14 cellular contexts compared by ENCODE assay signal in genomic region chr9:130143279-130143893, GRCh38. TPM values are rescaled to one million over a fixed set of nuclear protein-coding genes. Genes with fewer than 3 reads are reported as not detected.
DNase-seq lines count a peak whose midpoint lies in the region; ATAC-seq and TF ChIP-seq lines count a peak whose summit lies in the region.
"Had no signal": no experiment of that assay in that cellular context is flagged by ENCODE, and none has a peak within 500 bp of the region (broad histone marks: within the 10 kb centered on the region; RNA-seq: fewer than 3 reads in every experiment).

No MANE protein-coding gene starts in this region.

- H3K9me3 Mint-ChIP-seq in mesothelial cell of epicardium: no peaks in the 10 kb centered on the region
- no peaks in the 10 kb centered on the region for H3K9me3 Mint-ChIP-seq in stimulated activated naive B cell treated with anti-CD40 and anti-IgM and Interleukin-4, amounts not matched to agents 10 μg/mL and 1 μg/mL and 100 μg/mL, for 72 hours
- H3K9me3 Mint-ChIP-seq: activated CD4-positive, alpha-beta memory T cell treated with anti-CD3 and anti-CD28 coated beads for 36 hours; effector memory CD8-positive, alpha-beta T cell; memory B cell had no signal

- H3K27ac Mint-ChIP-seq in T-helper 17 cell (peak overlapping the region; percentile 59), mesothelial cell of epicardium (peak overlapping the region; percentile 77)
- peak overlapping the region; percentile 14 for H3K27ac Mint-ChIP-seq in stimulated activated naive B cell treated with anti-CD40 and anti-IgM and Interleukin-4, amounts not matched to agents 10 μg/mL and 1 μg/mL and 100 μg/mL, for 72 hours
- H3K27ac Mint-ChIP-seq: activated CD4-positive, alpha-beta memory T cell treated with anti-CD3 and anti-CD28 coated beads for 36 hours; memory B cell had no signal

- intact Hi-C loops in esophagus squamous epithelium (cut with DNase I): no loop called here

- DNase-seq in H7 (peak; percentile 26), T-helper 17 cell (no peak), mesothelial cell of epicardium (ENCODE audit: low spot score in 2 of 2, unreplicated experiment in 2 of 2) (no peak), NCI-H2029 (lab: John Stamatoyannopoulos, UW) (no peak), esophagus squamous epithelium (lab: John Stamatoyannopoulos, UW) (no peak)
- no peak for DNase-seq in stimulated activated naive B cell treated with anti-CD40 and anti-IgM and Interleukin-4, amounts not matched to agents 10 μg/mL and 1 μg/mL and 100 μg/mL, for 72 hours
- DNase-seq: activated CD4-positive, alpha-beta memory T cell treated with anti-CD3 and anti-CD28 coated beads for 36 hours; activated gamma-delta T cell; effector memory CD8-positive, alpha-beta T cell; NCI-H187; NCI-H774 had no signal

- no peak for ATAC-seq in T-helper 17 cell
- no peak for ATAC-seq in stimulated activated naive B cell treated with anti-CD40 and anti-IgM and Interleukin-4, amounts not matched to agents 10 μg/mL and 1 μg/mL and 100 μg/mL, for 72 hours (replicated peaks)
- no peak for ATAC-seq in GM21717 (IDR thresholded peaks at IDR 0.05; ENCODE audit: unreplicated experiment)

- no peak overlapping the region for H3K27ac ChIP-seq in esophagus squamous epithelium

- no peak overlapping the region for H3K4me3 ChIP-seq in H7 (ENCODE audit: insufficient read depth, low read depth, low read length)
- no peak overlapping the region for H3K4me3 ChIP-seq in esophagus squamous epithelium
- H3K4me3 ChIP-seq: HAP-1 had no signal

- H3K9me3 ChIP-seq in T-helper 17 cell (ENCODE audit: control insufficient read depth, low read length, poor library complexity, severe bottlenecking) (peaks cover 3% of the 10 kb centered on the region), esophagus squamous epithelium (no peaks in the 10 kb centered on the region)
- H3K9me3 ChIP-seq: HAP-1 had no signal

- TF ChIP-seq POLR2A in esophagus squamous epithelium (IDR thresholded peaks at IDR 0.05): no peak

- H3K27me3 Mint-ChIP-seq in T-helper 17 cell (peaks cover 34% of the 10 kb centered on the region), mesothelial cell of epicardium (ENCODE audit: low read depth) (no peaks in the 10 kb centered on the region)
- peaks cover 29 to 37% of the 10 kb centered on the region in 2 donors for H3K27me3 Mint-ChIP-seq in stimulated activated naive B cell treated with anti-CD40 and anti-IgM and Interleukin-4, amounts not matched to agents 10 μg/mL and 1 μg/mL and 100 μg/mL, for 72 hours

- TF ChIP-seq CTCF in mesothelial cell of epicardium (IDR thresholded peaks at IDR 0.05; ENCODE audit: unreplicated experiment) (no peak), esophagus squamous epithelium (IDR thresholded peaks at IDR 0.05) (no peak)

- no peaks in the 10 kb centered on the region for H3K27me3 ChIP-seq in H7 (ENCODE audit: control insufficient read depth, insufficient read depth, low read length)
- H3K27me3 ChIP-seq in esophagus squamous epithelium: peaks cover 0 to 38% (median 0%) of the 10 kb centered on the region in 4 donors

- H3K4me1 ChIP-seq in esophagus squamous epithelium: peaks cover 3 to 35% (median 15%) of the 10 kb centered on the region in 3 donors
- H3K4me1 ChIP-seq: HAP-1 had no signal

- H3K36me3 Mint-ChIP-seq in T-helper 17 cell (ENCODE audit: low read depth) (peaks cover 4% of the 10 kb centered on the region), mesothelial cell of epicardium (no peaks in the 10 kb centered on the region)
- peaks cover 5 to 6% of the 10 kb centered on the region in 2 donors for H3K36me3 Mint-ChIP-seq in stimulated activated naive B cell treated with anti-CD40 and anti-IgM and Interleukin-4, amounts not matched to agents 10 μg/mL and 1 μg/mL and 100 μg/mL, for 72 hours
- H3K36me3 Mint-ChIP-seq: activated CD4-positive, alpha-beta memory T cell treated with anti-CD3 and anti-CD28 coated beads for 36 hours; memory B cell had no signal

- no peaks in the 10 kb centered on the region for H3K36me3 ChIP-seq in H7 (replicated peaks; ENCODE audit: control insufficient read depth, insufficient read depth, low read length)
- no peaks in the 10 kb centered on the region for H3K36me3 ChIP-seq in esophagus squamous epithelium
- H3K36me3 ChIP-seq: HAP-1 had no signal

- peaks cover 21% of the 10 kb centered on the region for H3K4me1 Mint-ChIP-seq in T-helper 17 cell
- H3K4me1 Mint-ChIP-seq in mesothelial cell of epicardium: peaks cover 42% of the 10 kb centered on the region
- peaks cover 16 to 38% of the 10 kb centered on the region in 2 donors for H3K4me1 Mint-ChIP-seq in stimulated activated naive B cell treated with anti-CD40 and anti-IgM and Interleukin-4, amounts not matched to agents 10 μg/mL and 1 μg/mL and 100 μg/mL, for 72 hours

- H3K4me3 Mint-ChIP-seq in T-helper 17 cell (no peak overlapping the region), mesothelial cell of epicardium (peak overlapping the region; percentile 8)
- H3K4me3 Mint-ChIP-seq in stimulated activated naive B cell treated with anti-CD40 and anti-IgM and Interleukin-4, amounts not matched to agents 10 μg/mL and 1 μg/mL and 100 μg/mL, for 72 hours: peak overlapping the region in 1 of 2 donors; percentile 48
- H3K4me3 Mint-ChIP-seq: activated CD4-positive, alpha-beta memory T cell treated with anti-CD3 and anti-CD28 coated beads for 36 hours; memory B cell had no signal

- WGBS in esophagus squamous epithelium, 2 donors: 59 to 71% methylated on average over 15 to 18 of the region's 24 CpGs

RNA-seq across cellular contexts. Expression of gene NCS1, which starts 28.8 kb away (rescaled TPM):
- total RNA-seq in H7 (2014; rRNA removed; shearing (Covaris generic)): 24.6 and 28.3 TPM in 2 replicates
- total RNA-seq in T-helper 17 cell: under 1 TPM; 0.12 to 0.31 TPM
- total RNA-seq in mesothelial cell of epicardium: 44.7 to 47.1 TPM (median 44.8 TPM) in 3 replicates
- total RNA-seq in esophagus squamous epithelium: 10 to 100 TPM in 3 of 4 donors, 1 to 10 TPM in 1; 9.3 to 31.3 (median 15.2) TPM

Comparison
In these comparisons a context has a peak if more than half of its experiments do, and no peak if none do; other contexts are left out.
1. H3K27ac Mint-ChIP-seq: peak in every context shown above with its lines; median percentile 77 in mesothelial cell of epicardium; 59 in T-helper 17 cell; 14 in stimulated activated naive B cell treated with anti-CD40 and anti-IgM and Interleukin-4, amounts not matched to agents 10 μg/mL and 1 μg/mL and 100 μg/mL, for 72 hours.
2. RNA of gene NCS1, which starts 28.8 kb away (total RNA-seq): 44.7 to 47.1 TPM in mesothelial cell of epicardium, 24.6 to 28.3 TPM in H7 and 9.3 to 31.3 TPM in esophagus squamous epithelium; 0.12 to 0.31 TPM in T-helper 17 cell; every median in the first group is over 4 times any median in the second.